ENCODE assay signal across 1 cellular context in genomic region chr22:50525104-50525958, GRCh38.
TF ChIP-seq lines count a peak whose summit lies in the region.

SCO2 (minus strand) TSS chr22:50525598; CDS start chr22:50524411, 1,187 bp downstream.

TF ChIP-seq in HEK293, 187 proteins besides CTCF, POLR2A, EP300 and RAD21 (continued from another document and continues in another):
- TF ChIP-seq PRDM4 (tag by site-specific recombination; IDR thresholded peaks at IDR 0.05) (no peak), KLF1 (tag by site-specific recombination; IDR thresholded peaks at IDR 0.05) (peak; percentile 65), YY1 (tag by site-specific recombination; IDR thresholded peaks at IDR 0.05) (no peak), ZNF585B (tag by site-specific recombination; IDR thresholded peaks at IDR 0.05) (no peak), SCRT2 (tag by site-specific recombination; IDR thresholded peaks at IDR 0.05) (no peak), ZBTB48 (tag by site-specific recombination; IDR thresholded peaks at IDR 0.05) (peak; percentile 85; the same call in 1 of the 2 replicates), ZSCAN23 (tag by site-specific recombination; IDR thresholded peaks at IDR 0.05) (no peak), ZNF202 (tag by site-specific recombination; IDR thresholded peaks at IDR 0.05; ENCODE audit: borderline replicate concordance) (no peak), HOXC10 (CRISPR knock-in tag; IDR thresholded peaks at IDR 0.05) (no peak), ZNF623 (tag by site-specific recombination; IDR thresholded peaks at IDR 0.05) (0 out of 2 replicates have a peak, but pooled peaks have one; percentile 9), ZIC2 (tag by site-specific recombination; IDR thresholded peaks at IDR 0.05) (peak; percentile 93), ZBTB8A (tag by site-specific recombination; IDR thresholded peaks at IDR 0.05) (peak; percentile 99), HOXD13 (CRISPR knock-in tag; IDR thresholded peaks at IDR 0.05; ENCODE audit: borderline replicate concordance) (peak; percentile 19; the same call in 1 of the 2 replicates), ZNF274 (IDR thresholded peaks at IDR 0.05; ENCODE audit: low read length) (no peak), ZNF274 (tag by site-specific recombination; IDR thresholded peaks at IDR 0.05; ENCODE audit: borderline replicate concordance) (no peak), ZNF394 (tag by site-specific recombination; IDR thresholded peaks at IDR 0.05; ENCODE audit: borderline replicate concordance) (peak; percentile 69; the same call in 1 of the 2 replicates), ZNF830 (tag by site-specific recombination; IDR thresholded peaks at IDR 0.05; ENCODE audit: low read depth) (no peak), ZNF701 (tag by site-specific recombination; IDR thresholded peaks at IDR 0.05) (no peak), YY2 (tag by site-specific recombination; IDR thresholded peaks at IDR 0.05) (no peak), REST (tag by site-specific recombination; IDR thresholded peaks at IDR 0.05) (no peak), ZNF221 (tag by site-specific recombination; IDR thresholded peaks at IDR 0.05; ENCODE audit: borderline replicate concordance) (no peak), ZNF664 (tag by site-specific recombination; IDR thresholded peaks at IDR 0.05) (no peak), REPIN1 (tag by site-specific recombination; IDR thresholded peaks at IDR 0.05; ENCODE audit: low read depth) (0 out of 2 replicates have a peak, but pooled peaks have one; percentile 30), GLIS1 (tag by site-specific recombination; IDR thresholded peaks at IDR 0.05) (peak; percentile 94), ZNF433 (tag by site-specific recombination; IDR thresholded peaks at IDR 0.05; ENCODE audit: low read depth) (no peak), ZNF561 (tag by site-specific recombination; IDR thresholded peaks at IDR 0.05; ENCODE audit: borderline replicate concordance) (peak; percentile 48), ZBTB1 (tag by site-specific recombination; IDR thresholded peaks at IDR 0.05) (no peak), ZNF654 (tag by site-specific recombination; IDR thresholded peaks at IDR 0.05; ENCODE audit: low read depth) (no peak), ZNF132 (tag by site-specific recombination; IDR thresholded peaks at IDR 0.05; ENCODE audit: borderline replicate concordance) (no peak), TSHZ1 (tag by site-specific recombination; IDR thresholded peaks at IDR 0.05; ENCODE audit: borderline replicate concordance) (no peak), BCL6B (tag by site-specific recombination; IDR thresholded peaks at IDR 0.05) (no peak), MZF1 (tag by site-specific recombination; IDR thresholded peaks at IDR 0.05; ENCODE audit: borderline replicate concordance) (no peak), ZNF501 (tag by site-specific recombination; IDR thresholded peaks at IDR 0.05) (peak; percentile 78; the same call in 1 of the 2 replicates), ZNF76 (tag by site-specific recombination; IDR thresholded peaks at IDR 0.05; ENCODE audit: borderline replicate concordance, low read depth) (peak; percentile 88), ZNF292 (tag by site-specific recombination; IDR thresholded peaks at IDR 0.05; ENCODE audit: borderline replicate concordance, low read depth) (no peak), ZNF624 (tag by site-specific recombination; IDR thresholded peaks at IDR 0.05) (no peak), ZNF610 (tag by site-specific recombination; IDR thresholded peaks at IDR 0.05; ENCODE audit: borderline replicate concordance) (peak; percentile 53; the same call in 1 of the 2 replicates), ZBTB20 (tag by site-specific recombination; IDR thresholded peaks at IDR 0.05) (peak; percentile 81), ZNF426 (tag by site-specific recombination; IDR thresholded peaks at IDR 0.05) (no peak), KLF7 (tag by site-specific recombination; IDR thresholded peaks at IDR 0.05; ENCODE audit: borderline replicate concordance) (peak; percentile 47; the same call in 1 of the 2 replicates), MYNN (tag by site-specific recombination; IDR thresholded peaks at IDR 0.05; ENCODE audit: borderline replicate concordance) (no peak), ZBTB49 (tag by site-specific recombination; IDR thresholded peaks at IDR 0.05; ENCODE audit: low read depth) (no peak), ZNF596 (tag by site-specific recombination; IDR thresholded peaks at IDR 0.05) (peak; percentile 56; the same call in 1 of the 2 replicates), ZNF335 (tag by site-specific recombination; conservative IDR thresholded peaks at IDR 0.05) (peak; percentile 82), ZNF791 (tag by site-specific recombination; IDR thresholded peaks at IDR 0.05) (no peak), ZNF146 (tag by site-specific recombination; IDR thresholded peaks at IDR 0.05) (no peak), ZNF148 (tag by site-specific recombination; IDR thresholded peaks at IDR 0.05; ENCODE audit: borderline replicate concordance) (no peak), ZNF600 (tag by site-specific recombination; IDR thresholded peaks at IDR 0.05) (peak; percentile 72; the same call in 1 of the 2 replicates), ZNF350 (tag by site-specific recombination; IDR thresholded peaks at IDR 0.05) (no peak), ZNF530 (tag by site-specific recombination; IDR thresholded peaks at IDR 0.05; ENCODE audit: low read depth) (no peak), ZSCAN16 (tag by site-specific recombination; IDR thresholded peaks at IDR 0.05) (0 out of 2 replicates have a peak, but pooled peaks have one; percentile 26), ZNF658 (tag by site-specific recombination; IDR thresholded peaks at IDR 0.05) (no peak), ZNF24 (tag by site-specific recombination; IDR thresholded peaks at IDR 0.05) (no peak), IKZF3 (tag by site-specific recombination; IDR thresholded peaks at IDR 0.05) (no peak), ZBTB21 (tag by site-specific recombination; IDR thresholded peaks at IDR 0.05) (no peak)
